In the genomic region with DNA sequence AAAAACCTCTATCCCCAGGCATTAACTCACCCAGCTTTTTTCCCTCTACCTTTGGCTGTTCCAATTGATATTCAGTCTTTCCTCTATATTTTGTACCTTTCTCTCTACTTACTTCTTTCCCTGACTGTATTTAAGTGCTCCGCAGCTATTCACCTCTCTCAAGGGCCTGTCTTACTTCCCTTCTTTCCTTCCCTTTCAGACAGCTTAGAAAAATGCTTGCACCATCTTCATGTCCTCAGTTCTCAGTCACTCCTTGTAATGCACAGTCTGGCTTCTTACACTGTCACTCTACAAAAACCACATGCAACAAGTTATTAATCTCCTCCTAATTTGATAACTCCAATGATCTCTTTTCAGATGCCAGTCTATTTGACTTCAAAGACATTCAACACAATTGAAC, we compare ENCODE assay signal across 26 cellular contexts.
DNase-seq lines count a peak whose midpoint lies in the region; ATAC-seq, FAIRE-seq and TF ChIP-seq lines count a peak whose summit lies in the region.
"Had no signal": no experiment of that assay in that cellular context is flagged by ENCODE, and none has a peak within 500 bp of the region (broad histone marks: within the 10 kb centered on the region; RNA-seq: fewer than 3 reads in every experiment).

No MANE protein-coding gene starts in this region.

- intact Hi-C loops in left cardiac atrium (cut with DNase I) = no loop called here
- intact Hi-C loops in K562 (cut with micrococcal nuclease) = no loop called here
- intact Hi-C loops in upper lobe of right lung (cut with DNase I) = no loop called here

- H3K79me2 ChIP-seq in K562 (ENCODE audit: control insufficient read depth, insufficient read depth, low read length) = peaks cover 23% of the 10 kb centered on the region

- no peak for FAIRE-seq in K562 (lab: Jason Lieb, UNC)
- FAIRE-seq: A549, D721Med, GM12891, GM18507 had no signal

- CTCF ChIA-PET in K562 (lab: Yijun Ruan, JAX; ENCODE audit: low intra/inter-chr PET ratio) = no interaction called here

- H3K9ac ChIP-seq in K562 (ENCODE audit: insufficient read depth in 1 of 2, low read depth in 2 of 2, low read length in 2 of 2) = peak overlapping the region in 1 of 2 experiments; percentile 50; a peak in 2 of 4 replicates
- H3K9ac ChIP-seq: BLaER1 treated with 17β-estradiol and CSF1 and Interleukin-3, amounts not matched to agents 10 nM and 100 nM had no signal

- no TSS peak for BruUV-seq in K562 (replicated peaks; lab: Mats Ljungman, UMichigan)

- in situ Hi-C loops in K562 (cut with MboI) = no loop called here

- TF ChIP-seq CTCF in cardiac muscle cell (IDR thresholded peaks at IDR 0.05; ENCODE audit: low read depth, low read length) (no peak), K562 (IDR thresholded peaks at IDR 0.05 in 2 of 3, conservative IDR thresholded peaks at IDR 0.05 in 1 of 3; ENCODE audit: insufficient read depth in 2 of 3, low read depth in 1 of 3, low read length in 3 of 3) (no peak), nephron progenitor cell (IDR thresholded peaks at IDR 0.05) (no peak), upper lobe of right lung (IDR thresholded peaks at IDR 0.05) (no peak)

- peak overlapping the region; percentile 50 for H2AFZ ChIP-seq in K562 (ENCODE audit: low read depth, low read length)
- H2AFZ ChIP-seq: GM23338 had no signal

- TF ChIP-seq POLR2A in K562 (conservative IDR thresholded peaks at IDR 0.05) = no peak

- no peaks in the 10 kb centered on the region for H3K9me3 ChIP-seq in cardiac muscle cell (ENCODE audit: low read depth)
- no peaks in the 10 kb centered on the region for H3K9me3 ChIP-seq in K562 (replicated peaks; ENCODE audit: control insufficient read depth, insufficient read depth, low read depth, low read length)
- no peaks in the 10 kb centered on the region for H3K9me3 ChIP-seq in upper lobe of right lung
- H3K9me3 ChIP-seq: A549, BE2C had no signal

- TF ChIP-seq EP300 in K562 (IDR thresholded peaks at IDR 0.05; ENCODE audit: low read length) = no peak

- no peaks in the 10 kb centered on the region for H3K36me3 Mint-ChIP-seq in nephron progenitor cell (ENCODE audit: low read depth)

- WGBS in K562 (ENCODE audit: insufficient coverage, low coverage, missing lambda C conversion rate) = 11% methylated on average over 1 of the region's 1 CpG

- POLR2A ChIA-PET in K562 (lab: Yijun Ruan, JAX) = interaction anchor here (0.5 to 0.6 kb wide), 2 partner anchors 294 to 638 kb away, joined by 3 read pairs; no protein-coding TSS in a partner anchor

- no peak for ATAC-seq in left cardiac atrium
- ATAC-seq in K562 = peak; percentile 61
- peak; percentile 52 for ATAC-seq in upper lobe of right lung
- ATAC-seq: A549, GM23338, HCT116 had no signal

- no peaks in the 10 kb centered on the region for H3K9me1 ChIP-seq in K562 (ENCODE audit: control insufficient read depth, insufficient read depth, low read length)

- H3K4me3 ChIP-seq in cardiac muscle cell = no peak overlapping the region
- H3K4me3 ChIP-seq in K562 = no peak overlapping the region
- H3K4me3 ChIP-seq in upper lobe of right lung = no peak overlapping the region
- H3K4me3 ChIP-seq: A549; BLaER1 treated with 17β-estradiol and CSF1 and Interleukin-3, amounts not matched to agents 10 nM and 100 nM; GM23338 had no signal

- H3K27me3 Mint-ChIP-seq in nephron progenitor cell (ENCODE audit: low read depth, poor library complexity) = no peaks in the 10 kb centered on the region
- H3K27me3 Mint-ChIP-seq: CD4-positive, alpha-beta T cell; CD8-positive, alpha-beta memory T cell had no signal

- H3K27me3 ChIP-seq in cardiac muscle cell = no peaks in the 10 kb centered on the region
- H3K27me3 ChIP-seq in K562 (ENCODE audit: control insufficient read depth in 2 of 2, insufficient read depth in 2 of 2, low read length in 2 of 2) = no peaks in the 10 kb centered on the region
- H3K27me3 ChIP-seq in upper lobe of right lung = no peaks in the 10 kb centered on the region
- H3K27me3 ChIP-seq: BE2C; BLaER1 treated with 17β-estradiol and CSF1 and Interleukin-3, amounts not matched to agents 10 nM and 100 nM had no signal

- DNase-seq in cardiac muscle cell (ENCODE audit: low read depth in 1 of 2, low spot score in 1 of 2) (no peak), left cardiac atrium (no peak), K562 (ENCODE audit: extremely low read depth in 1 of 4, low spot score in 3 of 4) (peak in 1 of 4 experiments; percentile 21), nephron progenitor cell (no peak), upper lobe of right lung (no peak), NCI-H1930 (lab: John Stamatoyannopoulos, UW) (no peak), 8988T (no peak)
- no peak for DNase-seq in activated CD8-positive, alpha-beta memory T cell treated with anti-CD3 and anti-CD28 coated beads, Interleukin-2, amount 50 U/mL, for 48 hours
- DNase-seq: ACHN; AML-193; BE2C; CD4-positive, alpha-beta T cell; CD8-positive, alpha-beta memory T cell; DMS 273 treated with DMSO at 0.1 percent for 48 hours; DMS53; DMS79 treated with DMSO at 0.1 percent for 48 hours; GF-D8; H9 had no signal

- H3K27ac Mint-ChIP-seq in nephron progenitor cell = peak overlapping the region; percentile 2
- H3K27ac Mint-ChIP-seq: CD4-positive, alpha-beta T cell; CD8-positive, alpha-beta memory T cell; GM23338; H9 had no signal

- H3K9me3 Mint-ChIP-seq in nephron progenitor cell = peaks cover 6% of the 10 kb centered on the region
- H3K9me3 Mint-ChIP-seq: CD8-positive, alpha-beta memory T cell had no signal

- peak overlapping the region; percentile 52 for H3K27ac ChIP-seq in cardiac muscle cell
- H3K27ac ChIP-seq in K562 (ENCODE audit: extremely low read depth, low read depth, low read length) = peak overlapping the region; percentile 84
- H3K27ac ChIP-seq in upper lobe of right lung = no peak overlapping the region
- H3K27ac ChIP-seq: A549; BLaER1 treated with 17β-estradiol and CSF1 and Interleukin-3, amounts not matched to agents 10 nM and 100 nM had no signal

- no peaks in the 10 kb centered on the region for H3K4me1 Mint-ChIP-seq in nephron progenitor cell

- H3K4me3 Mint-ChIP-seq in nephron progenitor cell = no peak overlapping the region
- H3K4me3 Mint-ChIP-seq: CD14-positive monocyte; CD4-positive, alpha-beta T cell; CD8-positive, alpha-beta memory T cell; GM23338; H9 had no signal

- no peaks in the 10 kb centered on the region for H4K20me1 ChIP-seq in K562 (replicated peaks; ENCODE audit: control insufficient read depth, insufficient read depth, low read length)

- peak overlapping the region; percentile 56 for H3K4me2 ChIP-seq in K562 (ENCODE audit: insufficient read depth, low read length)
- H3K4me2 ChIP-seq: A549; BLaER1 treated with 17β-estradiol and CSF1 and Interleukin-3, amounts not matched to agents 10 nM and 100 nM; GM23338 had no signal

- H3K36me3 ChIP-seq in cardiac muscle cell (no peaks in the 10 kb centered on the region), K562 (ENCODE audit: control insufficient read depth, insufficient read depth, low read length) (peaks cover 5% of the 10 kb centered on the region; the same call in 1 of the 3 replicates), upper lobe of right lung (no peaks in the 10 kb centered on the region)
- H3K36me3 ChIP-seq: BE2C had no signal

- no peak for TF ChIP-seq RAD21 in K562 (CRISPR knock-in tag; conservative IDR thresholded peaks at IDR 0.05 in 1 of 2, IDR thresholded peaks at IDR 0.05 in 1 of 2)

- peaks cover 4% of the 10 kb centered on the region for H3K4me1 ChIP-seq in cardiac muscle cell (ENCODE audit: low read depth)
- H3K4me1 ChIP-seq in K562 (replicated peaks in 1 of 2; ENCODE audit: control insufficient read depth in 2 of 2, insufficient read depth in 2 of 2, low read length in 2 of 2) = peaks cover 10 to 34% of the 10 kb centered on the region in 2 experiments; a peak in 3 of 5 replicates
- no peaks in the 10 kb centered on the region for H3K4me1 ChIP-seq in upper lobe of right lung
- H3K4me1 ChIP-seq: A549; BE2C; BLaER1 treated with 17β-estradiol and CSF1 and Interleukin-3, amounts not matched to agents 10 nM and 100 nM had no signal

TF ChIP-seq in K562, 482 proteins besides CTCF, POLR2A, EP300 and RAD21:
- TF ChIP-seq TSC22D4 (tag; IDR thresholded peaks at IDR 0.05) = no peak
- TF ChIP-seq, protein P1, sequence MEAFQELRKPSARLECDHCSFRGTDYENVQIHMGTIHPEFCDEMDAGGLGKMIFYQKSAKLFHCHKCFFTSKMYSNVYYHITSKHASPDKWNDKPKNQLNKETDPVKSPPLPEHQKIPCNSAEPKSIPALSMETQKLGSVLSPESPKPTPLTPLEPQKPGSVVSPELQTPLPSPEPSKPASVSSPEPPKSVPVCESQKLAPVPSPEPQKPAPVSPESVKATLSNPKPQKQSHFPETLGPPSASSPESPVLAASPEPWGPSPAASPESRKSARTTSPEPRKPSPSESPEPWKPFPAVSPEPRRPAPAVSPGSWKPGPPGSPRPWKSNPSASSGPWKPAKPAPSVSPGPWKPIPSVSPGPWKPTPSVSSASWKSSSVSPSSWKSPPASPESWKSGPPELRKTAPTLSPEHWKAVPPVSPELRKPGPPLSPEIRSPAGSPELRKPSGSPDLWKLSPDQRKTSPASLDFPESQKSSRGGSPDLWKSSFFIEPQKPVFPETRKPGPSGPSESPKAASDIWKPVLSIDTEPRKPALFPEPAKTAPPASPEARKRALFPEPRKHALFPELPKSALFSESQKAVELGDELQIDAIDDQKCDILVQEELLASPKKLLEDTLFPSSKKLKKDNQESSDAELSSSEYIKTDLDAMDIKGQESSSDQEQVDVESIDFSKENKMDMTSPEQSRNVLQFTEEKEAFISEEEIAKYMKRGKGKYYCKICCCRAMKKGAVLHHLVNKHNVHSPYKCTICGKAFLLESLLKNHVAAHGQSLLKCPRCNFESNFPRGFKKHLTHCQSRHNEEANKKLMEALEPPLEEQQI (IDR thresholded peaks at IDR 0.05) = no peak
- TF ChIP-seq TRIM24 (IDR thresholded peaks at IDR 0.05) = no peak
- TF ChIP-seq HDAC1 (IDR thresholded peaks at IDR 0.05) = 0 out of 4 replicates have a peak, but pooled peaks of 1 of the 2 experiments have one; percentile 9
- no peak for TF ChIP-seq E2F3 (CRISPR knock-in tag; IDR thresholded peaks at IDR 0.05)
- TF ChIP-seq NFATC3 (IDR thresholded peaks at IDR 0.05) = no peak
- no peak for TF ChIP-seq PYGO2 (tag; IDR thresholded peaks at IDR 0.05)
- no peak for TF ChIP-seq U2AF2 (optimal IDR thresholded peaks at IDR 0.05; ENCODE audit: low read depth, low read length)
- no peak for TF ChIP-seq NCOA1 (IDR thresholded peaks at IDR 0.05; ENCODE audit: low read depth)
- TF ChIP-seq SIRT6 (IDR thresholded peaks at IDR 0.05; ENCODE audit: low read depth, low read length) = no peak
- no peak for TF ChIP-seq BACH1 (tag; IDR thresholded peaks at IDR 0.05)
- TF ChIP-seq FIP1L1 (IDR thresholded peaks at IDR 0.05; ENCODE audit: low read depth, low read length, poor library complexity, severe bottlenecking) = no peak
- TF ChIP-seq KAT7 (CRISPR knock-in tag; IDR thresholded peaks at IDR 0.05; ENCODE audit: borderline replicate concordance) = peak; percentile 52; the same call in 1 of the 2 replicates
- no peak for TF ChIP-seq FUS (optimal IDR thresholded peaks at IDR 0.05; ENCODE audit: low read depth, low read length)
- no peak for TF ChIP-seq SETDB1 (IDR thresholded peaks at IDR 0.05; ENCODE audit: low read length)
- TF ChIP-seq ZNF316 (IDR thresholded peaks at IDR 0.05) = no peak
- no peak for TF ChIP-seq ESRRA (IDR thresholded peaks at IDR 0.05; ENCODE audit: borderline replicate concordance, low read depth)

Comparison
In these comparisons a context has a peak if more than half of its experiments do, and no peak if none do; other contexts are left out.
1. ATAC-seq: peak in K562 (single experiment) and upper lobe of right lung (single experiment); none in left cardiac atrium (0 of 2).